1 cellular context compared by ENCODE assay signal in the genomic region with DNA sequence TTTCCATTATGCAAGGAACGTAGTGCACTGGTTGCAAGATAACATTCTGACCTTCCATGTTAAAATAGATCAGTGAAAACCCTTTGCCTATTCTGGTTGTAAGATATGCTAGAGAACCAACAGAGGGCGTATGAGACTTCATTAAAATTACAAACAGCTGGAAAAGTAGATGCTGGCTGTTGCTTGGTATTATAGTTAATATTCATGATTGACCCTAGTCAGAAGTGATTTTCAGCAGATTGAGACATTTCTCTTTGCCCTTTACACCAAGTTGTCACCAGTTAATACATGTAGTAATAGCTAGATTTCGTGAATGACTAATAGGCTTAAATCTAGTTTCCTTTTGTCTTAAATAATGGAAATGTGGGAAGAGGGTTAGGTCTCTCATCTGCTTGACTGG.
TF ChIP-seq lines count a peak whose summit lies in the region.

No MANE protein-coding gene starts in this region.

TF ChIP-seq in HepG2, 621 proteins besides CTCF, POLR2A, EP300 and RAD21:
- no peak for TF ChIP-seq CERS6 (CRISPR knock-in tag; IDR thresholded peaks at IDR 0.05)
- no peak for TF ChIP-seq ZNF703 (CRISPR knock-in tag; IDR thresholded peaks at IDR 0.05; ENCODE audit: borderline replicate concordance)
- TF ChIP-seq CREM (IDR thresholded peaks at IDR 0.05) = no peak
- no peak for TF ChIP-seq CREM (CRISPR knock-in tag; IDR thresholded peaks at IDR 0.05)
- TF ChIP-seq, protein P1, sequence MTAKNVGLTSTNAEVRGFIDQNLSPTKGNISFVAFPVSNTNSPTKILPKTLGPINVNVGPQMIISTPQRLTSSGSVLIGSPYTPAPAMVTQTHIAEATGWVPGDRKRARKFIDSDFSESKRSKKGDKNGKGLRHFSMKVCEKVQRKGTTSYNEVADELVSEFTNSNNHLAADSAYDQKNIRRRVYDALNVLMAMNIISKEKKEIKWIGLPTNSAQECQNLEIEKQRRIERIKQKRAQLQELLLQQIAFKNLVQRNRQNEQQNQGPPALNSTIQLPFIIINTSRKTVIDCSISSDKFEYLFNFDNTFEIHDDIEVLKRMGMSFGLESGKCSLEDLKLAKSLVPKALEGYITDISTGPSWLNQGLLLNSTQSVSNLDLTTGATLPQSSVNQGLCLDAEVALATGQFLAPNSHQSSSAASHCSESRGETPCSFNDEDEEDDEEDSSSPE (CRISPR knock-in tag; IDR thresholded peaks at IDR 0.05) = no peak
- TF ChIP-seq, protein P2, sequence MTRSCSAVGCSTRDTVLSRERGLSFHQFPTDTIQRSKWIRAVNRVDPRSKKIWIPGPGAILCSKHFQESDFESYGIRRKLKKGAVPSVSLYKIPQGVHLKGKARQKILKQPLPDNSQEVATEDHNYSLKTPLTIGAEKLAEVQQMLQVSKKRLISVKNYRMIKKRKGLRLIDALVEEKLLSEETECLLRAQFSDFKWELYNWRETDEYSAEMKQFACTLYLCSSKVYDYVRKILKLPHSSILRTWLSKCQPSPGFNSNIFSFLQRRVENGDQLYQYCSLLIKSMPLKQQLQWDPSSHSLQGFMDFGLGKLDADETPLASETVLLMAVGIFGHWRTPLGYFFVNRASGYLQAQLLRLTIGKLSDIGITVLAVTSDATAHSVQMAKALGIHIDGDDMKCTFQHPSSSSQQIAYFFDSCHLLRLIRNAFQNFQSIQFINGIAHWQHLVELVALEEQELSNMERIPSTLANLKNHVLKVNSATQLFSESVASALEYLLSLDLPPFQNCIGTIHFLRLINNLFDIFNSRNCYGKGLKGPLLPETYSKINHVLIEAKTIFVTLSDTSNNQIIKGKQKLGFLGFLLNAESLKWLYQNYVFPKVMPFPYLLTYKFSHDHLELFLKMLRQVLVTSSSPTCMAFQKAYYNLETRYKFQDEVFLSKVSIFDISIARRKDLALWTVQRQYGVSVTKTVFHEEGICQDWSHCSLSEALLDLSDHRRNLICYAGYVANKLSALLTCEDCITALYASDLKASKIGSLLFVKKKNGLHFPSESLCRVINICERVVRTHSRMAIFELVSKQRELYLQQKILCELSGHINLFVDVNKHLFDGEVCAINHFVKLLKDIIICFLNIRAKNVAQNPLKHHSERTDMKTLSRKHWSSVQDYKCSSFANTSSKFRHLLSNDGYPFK (CRISPR knock-in tag; IDR thresholded peaks at IDR 0.05; ENCODE audit: borderline replicate concordance) = no peak
- TF ChIP-seq ZNF674 (CRISPR knock-in tag; IDR thresholded peaks at IDR 0.05; ENCODE audit: low read depth) = no peak
- no peak for TF ChIP-seq PCBP2 (optimal IDR thresholded peaks at IDR 0.05; ENCODE audit: low read depth, low read length, poor library complexity, severe bottlenecking)
- no peak for TF ChIP-seq ZNF607 (CRISPR knock-in tag; IDR thresholded peaks at IDR 0.05; ENCODE audit: borderline replicate concordance)
- TF ChIP-seq MBD4 (IDR thresholded peaks at IDR 0.05; ENCODE audit: borderline replicate concordance, low read length) = no peak
- no peak for TF ChIP-seq ZNF709 (CRISPR knock-in tag; IDR thresholded peaks at IDR 0.05)
- no peak for TF ChIP-seq FOSL2 (CRISPR knock-in tag; IDR thresholded peaks at IDR 0.05)
- TF ChIP-seq NR2F2 (IDR thresholded peaks at IDR 0.05; ENCODE audit: borderline replicate concordance, low read depth) = no peak
- no peak for TF ChIP-seq GABPA (IDR thresholded peaks at IDR 0.05; ENCODE audit: low read depth, low read length)
- no peak for TF ChIP-seq GABPA (CRISPR knock-in tag; IDR thresholded peaks at IDR 0.05; ENCODE audit: low read depth)
- TF ChIP-seq, protein P3, sequence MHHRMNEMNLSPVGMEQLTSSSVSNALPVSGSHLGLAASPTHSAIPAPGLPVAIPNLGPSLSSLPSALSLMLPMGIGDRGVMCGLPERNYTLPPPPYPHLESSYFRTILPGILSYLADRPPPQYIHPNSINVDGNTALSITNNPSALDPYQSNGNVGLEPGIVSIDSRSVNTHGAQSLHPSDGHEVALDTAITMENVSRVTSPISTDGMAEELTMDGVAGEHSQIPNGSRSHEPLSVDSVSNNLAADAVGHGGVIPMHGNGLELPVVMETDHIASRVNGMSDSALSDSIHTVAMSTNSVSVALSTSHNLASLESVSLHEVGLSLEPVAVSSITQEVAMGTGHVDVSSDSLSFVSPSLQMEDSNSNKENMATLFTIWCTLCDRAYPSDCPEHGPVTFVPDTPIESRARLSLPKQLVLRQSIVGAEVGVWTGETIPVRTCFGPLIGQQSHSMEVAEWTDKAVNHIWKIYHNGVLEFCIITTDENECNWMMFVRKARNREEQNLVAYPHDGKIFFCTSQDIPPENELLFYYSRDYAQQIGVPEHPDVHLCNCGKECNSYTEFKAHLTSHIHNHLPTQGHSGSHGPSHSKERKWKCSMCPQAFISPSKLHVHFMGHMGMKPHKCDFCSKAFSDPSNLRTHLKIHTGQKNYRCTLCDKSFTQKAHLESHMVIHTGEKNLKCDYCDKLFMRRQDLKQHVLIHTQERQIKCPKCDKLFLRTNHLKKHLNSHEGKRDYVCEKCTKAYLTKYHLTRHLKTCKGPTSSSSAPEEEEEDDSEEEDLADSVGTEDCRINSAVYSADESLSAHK (CRISPR knock-in tag; IDR thresholded peaks at IDR 0.05; ENCODE audit: borderline replicate concordance) = no peak
- TF ChIP-seq ZNF431 (CRISPR knock-in tag; IDR thresholded peaks at IDR 0.05; ENCODE audit: borderline replicate concordance, low read depth) = no peak
- TF ChIP-seq TAF15 (IDR thresholded peaks at IDR 0.05; ENCODE audit: low read depth, low read length, poor library complexity, severe bottlenecking) = no peak
- TF ChIP-seq, protein P4, sequence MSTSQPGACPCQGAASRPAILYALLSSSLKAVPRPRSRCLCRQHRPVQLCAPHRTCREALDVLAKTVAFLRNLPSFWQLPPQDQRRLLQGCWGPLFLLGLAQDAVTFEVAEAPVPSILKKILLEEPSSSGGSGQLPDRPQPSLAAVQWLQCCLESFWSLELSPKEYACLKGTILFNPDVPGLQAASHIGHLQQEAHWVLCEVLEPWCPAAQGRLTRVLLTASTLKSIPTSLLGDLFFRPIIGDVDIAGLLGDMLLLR (CRISPR knock-in tag; IDR thresholded peaks at IDR 0.05) = no peak
- no peak for TF ChIP-seq ZSCAN5A (CRISPR knock-in tag; IDR thresholded peaks at IDR 0.05; ENCODE audit: borderline replicate concordance)
